ENCODE assay signal across 1 cellular context in genomic region chr21:46322351-46323226, GRCh38.
TF ChIP-seq lines count a peak whose summit lies in the region.

No MANE protein-coding gene starts in this region.

TF ChIP-seq in K562, 482 proteins besides CTCF, POLR2A, EP300 and RAD21 (continued from another document and continues in another):
- TF ChIP-seq KDM4B (IDR thresholded peaks at IDR 0.05; ENCODE audit: borderline replicate concordance in 2 of 2, low read depth in 1 of 2) (no peak), PTBP1 (IDR thresholded peaks at IDR 0.05; ENCODE audit: low read depth, low read length) (0 out of 2 replicates have a peak, but pooled peaks have one; percentile 17), NBN (IDR thresholded peaks at IDR 0.05; ENCODE audit: low read depth) (no peak), ZFP91 (CRISPR knock-in tag; IDR thresholded peaks at IDR 0.05) (no peak), THRB (CRISPR knock-in tag; conservative IDR thresholded peaks at IDR 0.05) (no peak), XRCC4 (IDR thresholded peaks at IDR 0.05; ENCODE audit: extremely low read depth, insufficient read depth, insufficient read length) (no peak), ZNF512 (tag; IDR thresholded peaks at IDR 0.05) (no peak), SAP30 (IDR thresholded peaks at IDR 0.05; ENCODE audit: borderline replicate concordance, insufficient read depth, low read depth, low read length, poor library complexity, severe bottlenecking) (peak; percentile 40), MCM3 (IDR thresholded peaks at IDR 0.05) (no peak), TAF15 (IDR thresholded peaks at IDR 0.05; ENCODE audit: low read depth, low read length) (no peak), MNT (conservative IDR thresholded peaks at IDR 0.05) (no peak), MED1 (CRISPR knock-in tag; IDR thresholded peaks at IDR 0.05; ENCODE audit: borderline replicate concordance) (no peak), BDP1 (IDR thresholded peaks at IDR 0.05; ENCODE audit: insufficient read depth, insufficient read length) (no peak), GMEB1 (CRISPR knock-in tag; IDR thresholded peaks at IDR 0.05) (no peak), ZNF184 (CRISPR knock-in tag; IDR thresholded peaks at IDR 0.05) (no peak), MBD2 (IDR thresholded peaks at IDR 0.05; ENCODE audit: borderline replicate concordance, low read depth) (no peak), HDAC6 (IDR thresholded peaks at IDR 0.05; ENCODE audit: low read depth, low read length) (no peak), POU5F1 (IDR thresholded peaks at IDR 0.05; ENCODE audit: borderline replicate concordance, low read depth, low read length, partially characterized antibody) (no peak), ARID3B (CRISPR knock-in tag; IDR thresholded peaks at IDR 0.05; ENCODE audit: borderline replicate concordance) (no peak), KDM5B (IDR thresholded peaks at IDR 0.05; ENCODE audit: insufficient replicate concordance, low read depth, low read length) (peak; percentile 91), ZNF274 (IDR thresholded peaks at IDR 0.05; ENCODE audit: borderline replicate concordance, low read depth, low read length) (no peak), FOXP4 (CRISPR knock-in tag; IDR thresholded peaks at IDR 0.05; ENCODE audit: borderline replicate concordance) (no peak), ZNF395 (CRISPR knock-in tag; IDR thresholded peaks at IDR 0.05) (peak; percentile 19; the same call in 1 of the 2 replicates), ARID2 (IDR thresholded peaks at IDR 0.05) (no peak), HDAC8 (tag; IDR thresholded peaks at IDR 0.05) (no peak), FOXK1 (CRISPR knock-in tag; IDR thresholded peaks at IDR 0.05; ENCODE audit: borderline replicate concordance) (0 out of 2 replicates have a peak, but pooled peaks have one; percentile 16), RBM25 (IDR thresholded peaks at IDR 0.05; ENCODE audit: low read depth, low read length, severe bottlenecking) (no peak), CBX1 (IDR thresholded peaks at IDR 0.05; ENCODE audit: low read depth) (no peak), HSF4 (CRISPR knock-in tag; IDR thresholded peaks at IDR 0.05; ENCODE audit: borderline replicate concordance) (no peak), ETV6 (IDR thresholded peaks at IDR 0.05; ENCODE audit: borderline replicate concordance in 1 of 2, low read depth in 2 of 2, low read length in 1 of 2) (no peak), ETV6 (CRISPR knock-in tag; IDR thresholded peaks at IDR 0.05; ENCODE audit: borderline replicate concordance) (0 out of 2 replicates have a peak, but pooled peaks have one; percentile 60), ZNF174 (CRISPR knock-in tag; IDR thresholded peaks at IDR 0.05) (no peak), ZNF586 (CRISPR knock-in tag; conservative IDR thresholded peaks at IDR 0.05) (no peak), SPI1 (IDR thresholded peaks at IDR 0.05; ENCODE audit: borderline replicate concordance, low read depth, low read length) (no peak), IRF1 (CRISPR knock-in tag; IDR thresholded peaks at IDR 0.05; ENCODE audit: borderline replicate concordance) (no peak), XRCC3 (IDR thresholded peaks at IDR 0.05) (no peak), ZNF584 (CRISPR knock-in tag; IDR thresholded peaks at IDR 0.05; ENCODE audit: low read depth) (no peak), ATF3 (IDR thresholded peaks at IDR 0.05) (peak; percentile 46), ATF3 (CRISPR knock-in tag; conservative IDR thresholded peaks at IDR 0.05) (no peak), ZKSCAN3 (CRISPR knock-in tag; IDR thresholded peaks at IDR 0.05) (no peak), RBBP5 (IDR thresholded peaks at IDR 0.05; ENCODE audit: borderline replicate concordance, insufficient read depth, low read length, poor library complexity, severe bottlenecking) (peak; percentile 78), NR2C2 (CRISPR knock-in tag; IDR thresholded peaks at IDR 0.05) (no peak), NR2C2 (tag; IDR thresholded peaks at IDR 0.05) (no peak), HNRNPH1 (optimal IDR thresholded peaks at IDR 0.05; ENCODE audit: low read depth, low read length) (no peak), HDGF (IDR thresholded peaks at IDR 0.05) (no peak), SMAD4 (CRISPR knock-in tag; conservative IDR thresholded peaks at IDR 0.05) (no peak), TAF9B (IDR thresholded peaks at IDR 0.05; ENCODE audit: partially characterized antibody) (no peak), COPS2 (conservative IDR thresholded peaks at IDR 0.05) (no peak), MTA3 (IDR thresholded peaks at IDR 0.05; ENCODE audit: borderline replicate concordance) (peak; percentile 53; the same call in 1 of the 2 replicates), ZNF232 (CRISPR knock-in tag; IDR thresholded peaks at IDR 0.05) (peak; percentile 48; the same call in 1 of the 2 replicates), TAF1 (IDR thresholded peaks at IDR 0.05; ENCODE audit: control insufficient read depth, extremely low read depth, insufficient read depth, low read length, severe bottlenecking) (peak; percentile 16), SIN3A (IDR thresholded peaks at IDR 0.05; ENCODE audit: borderline replicate concordance in 2 of 2, control insufficient read depth in 1 of 2, low read depth in 2 of 2, low read length in 2 of 2) (peak in 1 of 2 experiments; percentile 36; a peak in 2 of 4 replicates), ZFX (CRISPR knock-in tag; IDR thresholded peaks at IDR 0.05) (no peak), FIP1L1 (IDR thresholded peaks at IDR 0.05; ENCODE audit: low read depth, low read length, poor library complexity, severe bottlenecking) (peak; percentile 8), ZNF311 (CRISPR knock-in tag; IDR thresholded peaks at IDR 0.05) (no peak), ZNF79 (CRISPR knock-in tag; IDR thresholded peaks at IDR 0.05; ENCODE audit: low read depth) (no peak), POLR3A (IDR thresholded peaks at IDR 0.05; ENCODE audit: borderline replicate concordance, extremely low read depth, insufficient read depth, insufficient read length) (no peak)
